In genomic region chr13:46663216-46663615, GRCh38 we compare ENCODE assay signal across 1 cellular context.
TF ChIP-seq lines count a peak whose summit lies in the region.

No MANE protein-coding gene starts in this region.

TF ChIP-seq in H1, 55 proteins besides CTCF, POLR2A, EP300 and RAD21:
- TF ChIP-seq CHD2 (IDR thresholded peaks at IDR 0.05; ENCODE audit: low read length) (no peak), KDM1A (IDR thresholded peaks at IDR 0.05; ENCODE audit: borderline replicate concordance, low read length) (no peak), ZNF274 (IDR thresholded peaks at IDR 0.05; ENCODE audit: borderline replicate concordance, extremely low read depth, low read length) (no peak), YY1 (IDR thresholded peaks at IDR 0.05; ENCODE audit: low read depth, low read length) (no peak), TEAD4 (IDR thresholded peaks at IDR 0.05; ENCODE audit: low read depth, low read length) (no peak; the same call in 1 of the 2 replicates), RFX5 (IDR thresholded peaks at IDR 0.05; ENCODE audit: borderline replicate concordance, low read depth, low read length) (no peak), HDAC2 (IDR thresholded peaks at IDR 0.05; ENCODE audit: borderline replicate concordance in 1 of 2, low read depth in 2 of 2, low read length in 2 of 2) (no peak), SP2 (IDR thresholded peaks at IDR 0.05; ENCODE audit: low read length) (no peak), NANOG (IDR thresholded peaks at IDR 0.05; ENCODE audit: insufficient read depth, low read depth, low read length, poor library complexity, severe bottlenecking) (no peak), TAF7 (optimal IDR thresholded peaks at IDR 0.05; ENCODE audit: borderline replicate concordance, low read depth, low read length) (no peak), GTF2F1 (IDR thresholded peaks at IDR 0.05; ENCODE audit: borderline replicate concordance, low read depth, low read length) (no peak), SIN3A (conservative IDR thresholded peaks at IDR 0.05 in 1 of 2, IDR thresholded peaks at IDR 0.05 in 1 of 2; ENCODE audit: low read depth in 1 of 2, low read length in 2 of 2) (no peak), PHF8 (conservative IDR thresholded peaks at IDR 0.05; ENCODE audit: low read depth, low read length) (no peak)
- TF ChIP-seq, protein P1, sequence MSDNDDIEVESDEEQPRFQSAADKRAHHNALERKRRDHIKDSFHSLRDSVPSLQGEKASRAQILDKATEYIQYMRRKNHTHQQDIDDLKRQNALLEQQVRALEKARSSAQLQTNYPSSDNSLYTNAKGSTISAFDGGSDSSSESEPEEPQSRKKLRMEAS (IDR thresholded peaks at IDR 0.05) = no peak
